In genomic region chr15:73483053-73483452, GRCh38 we compare ENCODE assay signal across 34 cellular contexts. TPM values are rescaled to one million over a fixed set of nuclear protein-coding genes. Genes with fewer than 3 reads are reported as not detected.
"Had no signal": no experiment of that assay in that cellular context is flagged by ENCODE, and none has a peak within 500 bp of the region (broad histone marks: within the 10 kb centered on the region; RNA-seq: fewer than 3 reads in every experiment).

No MANE protein-coding gene starts in this region.

- DNase-seq: activated CD4-positive, alpha-beta memory T cell treated with anti-CD3 and anti-CD28 coated beads, Interleukin-2, amount 10 ng/mL, durations not matched to agents 7 days and 5 days; activated CD4-positive, alpha-beta T cell treated with anti-CD3 and anti-CD28 coated beads for 1 hour; activated CD4-positive, alpha-beta T cell treated with anti-CD3 and anti-CD28 coated beads for 48 hours; activated CD4-positive, CD25-positive, alpha-beta regulatory T cell; activated CD8-positive, alpha-beta memory T cell treated with anti-CD3 and anti-CD28 coated beads for 24 hours; activated CD8-positive, alpha-beta memory T cell treated with anti-CD3 and anti-CD28 coated beads, Interleukin-2, amount 10 ng/mL, durations not matched to agents 7 days and 5 days; activated CD8-positive, alpha-beta memory T cell treated with anti-CD3 and anti-CD28 coated beads, Interleukin-2, amount 50 U/mL, for 48 hours; activated effector memory CD4-positive, alpha-beta T cell treated with Interleukin-2 at 50 U/mL for 16 hours; activated naive CD4-positive, alpha-beta T cell treated with anti-CD3 and anti-CD28 coated beads, Interleukin-2, amount 10 ng/mL, durations not matched to agents 7 days and 5 days; activated T-cell treated with anti-CD3 and anti-CD28 coated beads, Interleukin-2, amount 50 U/mL, for 48 hours; amygdala; MM.1S; NCI-H1092 treated with DMSO at 0.1 percent for 48 hours; NCI-H1417 treated with DMSO at 0.1 percent for 48 hours; NCI-H187 treated with DMSO at 0.1 percent for 48 hours; NCI-H2081; NCI-H2171 treated with DMSO at 0.1 percent for 48 hours; NCI-H2227 treated with DMSO at 0.1 percent for 48 hours; NCI-H446; NCI-H524; NCI-H69; NCI-H82; NK-92 treated with Interleukin-12 subunit alpha and Interleukin-12 subunit beta, amount 100 ng/mL, for 24 hours; PC-3; Peyer's patch; RPMI8226; SIG-M5; T1000; WERI-Rb-1 had no signal

- H3K27me3 ChIP-seq: ascending aorta, body of pancreas, breast epithelium, Peyer's patch had no signal

- H3K4me1 ChIP-seq: ascending aorta, body of pancreas, breast epithelium, Peyer's patch had no signal

- H3K4me3 ChIP-seq: ascending aorta, body of pancreas, breast epithelium, Peyer's patch had no signal

- H3K36me3 ChIP-seq: ascending aorta, breast epithelium, Peyer's patch, WERI-Rb-1 had no signal

- H3K27ac ChIP-seq: ascending aorta, body of pancreas, breast epithelium, KMS-11, Peyer's patch, WERI-Rb-1 had no signal

- H3K9me3 ChIP-seq: ascending aorta, body of pancreas, breast epithelium, Peyer's patch had no signal

RNA-seq across cellular contexts. Expression of gene REC114, which starts 40.1 kb away (rescaled TPM):
- polyA plus RNA-seq: adipose tissue had no signal
